In genomic region chr7:66250711-66251110, GRCh38 we compare ENCODE assay signal across 16 cellular contexts. TPM values are rescaled to one million over a fixed set of nuclear protein-coding genes. Genes with fewer than 3 reads are reported as not detected.
DNase-seq lines count a peak whose midpoint lies in the region; ATAC-seq, FAIRE-seq and TF ChIP-seq lines count a peak whose summit lies in the region.
"Had no signal": no experiment of that assay in that cellular context is flagged by ENCODE, and none has a peak within 500 bp of the region (broad histone marks: within the 10 kb centered on the region; RNA-seq: fewer than 3 reads in every experiment).

No MANE protein-coding gene starts in this region.

- ATAC-seq in omental fat pad (ENCODE audit: low FRiP score) = no peak
- ATAC-seq: stimulated activated memory B cell treated with anti-CD40 and anti-IgM and Interleukin-4, amounts not matched to agents 10 μg/mL and 1 μg/mL and 100 μg/mL, for 72 hours had no signal

- H3K9me3 ChIP-seq in uterus = no peaks in the 10 kb centered on the region
- H3K9me3 ChIP-seq in sigmoid colon = no peaks in the 10 kb centered on the region
- H3K9me3 ChIP-seq in small intestine (ENCODE audit: control insufficient read depth, low read depth) = no peaks in the 10 kb centered on the region
- H3K9me3 ChIP-seq: pancreas had no signal

- 80 to 87% methylated on average over 3 of the region's 3 CpGs for WGBS in sigmoid colon, 2 donors
- WGBS in small intestine, 3 donors = 46 to 73% (median 50%) methylated on average over 3 of the region's 3 CpGs

- H3K27ac ChIP-seq in uterus (no peak overlapping the region), sigmoid colon (no peak overlapping the region), small intestine (ENCODE audit: low read depth in 1 of 2, low read length in 1 of 2) (no peak overlapping the region)
- H3K27ac ChIP-seq: BLaER1 treated with 17β-estradiol and CSF1 and Interleukin-3, amounts not matched to agents 10 nM and 100 nM; pancreas; VCaP had no signal

- no peak for TF ChIP-seq EP300 in sigmoid colon (IDR thresholded peaks at IDR 0.05)

- TF ChIP-seq CTCF in AG10803 (conservative IDR thresholded peaks at IDR 0.05; ENCODE audit: low read length) (no peak), astrocyte of the spinal cord (IDR thresholded peaks at IDR 0.05; ENCODE audit: low read depth, low read length) (no peak), kidney epithelial cell (IDR thresholded peaks at IDR 0.05; ENCODE audit: insufficient read depth, low read length, poor library complexity, severe bottlenecking) (no peak), uterus (IDR thresholded peaks at IDR 0.05) (no peak), sigmoid colon (IDR thresholded peaks at IDR 0.05) (no peak), omental fat pad (IDR thresholded peaks at IDR 0.05) (no peak)

- intact Hi-C loops in uterus (cut with DNase I; ENCODE audit: low total_unique reads) (no loop called here), sigmoid colon (cut with DNase I) (no loop called here)

- TF ChIP-seq POLR2A in uterus (IDR thresholded peaks at IDR 0.05) (no peak), sigmoid colon (IDR thresholded peaks at IDR 0.05) (no peak)

- no peaks in the 10 kb centered on the region for H3K27me3 ChIP-seq in kidney epithelial cell (ENCODE audit: control insufficient read depth, insufficient read depth, low read length)
- H3K27me3 ChIP-seq in uterus = no peaks in the 10 kb centered on the region
- H3K27me3 ChIP-seq in sigmoid colon = no peaks in the 10 kb centered on the region
- H3K27me3 ChIP-seq in small intestine (ENCODE audit: control insufficient read depth in 2 of 2, insufficient read depth in 2 of 2, low read length in 2 of 2) = no peaks in the 10 kb centered on the region
- H3K27me3 ChIP-seq: BLaER1 treated with 17β-estradiol and CSF1 and Interleukin-3, amounts not matched to agents 10 nM and 100 nM; pancreas had no signal

- DNase-seq in AG10803 (ENCODE audit: low read depth) (peak; percentile 68), LHCN-M2 (ENCODE audit: low read depth) (peak; percentile 70), astrocyte of the spinal cord (ENCODE audit: low read depth, low spot score) (peak; percentile 79), kidney epithelial cell (ENCODE audit: low read depth) (peak; percentile 93), uterus (no peak), sigmoid colon (no peak), small intestine (no peak), omental fat pad (ENCODE audit: low spot score) (no peak)
- DNase-seq: hippocampal formation; pancreas; SHP77; stimulated activated CD4-positive, alpha-beta T cell treated with anti-CD3 and anti-CD28 coated beads, Interleukin-2, amount 100 ng/mL, for 48 hours had no signal

- H3K4me1 ChIP-seq in uterus (no peaks in the 10 kb centered on the region), sigmoid colon (peaks cover 0 to 2% (median 0%) of the 10 kb centered on the region in 4 donors), small intestine (ENCODE audit: control insufficient read depth in 2 of 2, insufficient read depth in 1 of 2, low read depth in 1 of 2, low read length in 1 of 2) (no peaks in the 10 kb centered on the region)

- no peak for FAIRE-seq in small intestine (lab: Jason Lieb, UNC)
- FAIRE-seq: G401.6, pancreas had no signal

- no peak overlapping the region for H3K4me3 ChIP-seq in AG10803 (ENCODE audit: low read length)
- no peak overlapping the region for H3K4me3 ChIP-seq in astrocyte of the spinal cord (ENCODE audit: low read depth, low read length)
- no peak overlapping the region for H3K4me3 ChIP-seq in kidney epithelial cell (ENCODE audit: low read depth, low read length)
- H3K4me3 ChIP-seq in uterus = no peak overlapping the region
- H3K4me3 ChIP-seq in sigmoid colon = no peak overlapping the region
- H3K4me3 ChIP-seq in small intestine (ENCODE audit: low read depth in 1 of 2, low read length in 2 of 2) = no peak overlapping the region
- H3K4me3 ChIP-seq: BLaER1 treated with 17β-estradiol and CSF1 and Interleukin-3, amounts not matched to agents 10 nM and 100 nM; pancreas had no signal

- H3K36me3 ChIP-seq in kidney epithelial cell (ENCODE audit: control insufficient read depth, insufficient read depth, low read length) (peaks cover 1% of the 10 kb centered on the region), uterus (no peaks in the 10 kb centered on the region), sigmoid colon (no peaks in the 10 kb centered on the region), small intestine (ENCODE audit: control insufficient read depth in 2 of 2, insufficient read depth in 2 of 2, low read length in 2 of 2) (no peaks in the 10 kb centered on the region)
- H3K36me3 ChIP-seq: pancreas had no signal

- in situ Hi-C loops in astrocyte of the spinal cord (cut with HindIII; ENCODE audit: low sequenced_read_pairs) = no loop called here

RNA-seq across cellular contexts. Expression of gene TPST1, which starts 45.6 kb away (rescaled TPM):
- total RNA-seq in LHCN-M2 (2014; rRNA removed) (53.6 and 68.8 TPM in 2 replicates), kidney epithelial cell (34.4 and 42.9 TPM in 2 replicates), uterus (10 to 100 TPM; 21.0 to 97.0 (median 34.8) TPM), sigmoid colon (10 to 100 TPM; 21.0 to 31.3 (median 26.4) TPM), omental fat pad (10 to 100 TPM; 16.4 to 63.2 (median 24.3) TPM)
- 25.2 TPM for polyA plus RNA-seq in LHCN-M2 (2012)
- polyA plus RNA-seq in sigmoid colon (1 to 10 TPM in 2 of 3 donors, under 1 TPM in 1; 0.92 to 7.6 (median 3.6) TPM), small intestine (1 to 10 TPM in 1 of 3 donors, under 1 TPM in 2; 0.22 to 7.8 (median 0.54) TPM)

Comparison
In these comparisons a context has a peak if more than half of its experiments do, and no peak if none do; other contexts are left out.
1. DNase-seq: peak in AG10803 (single experiment), LHCN-M2 (single experiment), astrocyte of the spinal cord (single experiment) and kidney epithelial cell (single experiment); none in uterus (0 of 2), sigmoid colon (single experiment), small intestine (single experiment) and omental fat pad (single experiment).